ENCODE assay signal across 29 cellular contexts in genomic region chr7:116261904-116262303, GRCh38. TPM values are rescaled to one million over a fixed set of nuclear protein-coding genes. Genes with fewer than 3 reads are reported as not detected.
DNase-seq lines count a peak whose midpoint lies in the region; ATAC-seq, FAIRE-seq and TF ChIP-seq lines count a peak whose summit lies in the region.
"Had no signal": no experiment of that assay in that cellular context is flagged by ENCODE, and none has a peak within 500 bp of the region (broad histone marks: within the 10 kb centered on the region; RNA-seq: fewer than 3 reads in every experiment).

No MANE protein-coding gene starts in this region.

- no peaks in the 10 kb centered on the region for H3K9me3 ChIP-seq in astrocyte (ENCODE audit: insufficient read depth, low read depth, low read length)
- H3K9me3 ChIP-seq: BE2C, heart left ventricle, right atrium auricular region, SK-N-SH, upper lobe of right lung had no signal

- peaks cover 26% of the 10 kb centered on the region for H3K27me3 Mint-ChIP-seq in activated naive CD4-positive, alpha-beta T cell treated with anti-CD3 and anti-CD28 coated beads, Interleukin-2, amount 10 ng/mL, durations not matched to agents 7 days and 5 days
- no peaks in the 10 kb centered on the region for H3K27me3 Mint-ChIP-seq in astrocyte (ENCODE audit: low read depth, unreplicated experiment)
- H3K27me3 Mint-ChIP-seq in HFFc6 (ENCODE audit: insufficient read depth), result no peaks in the 10 kb centered on the region

- no peaks in the 10 kb centered on the region for H3K9me3 Mint-ChIP-seq in activated naive CD4-positive, alpha-beta T cell treated with anti-CD3 and anti-CD28 coated beads, Interleukin-2, amount 50 U/mL, for 72 hours
- no peaks in the 10 kb centered on the region for H3K9me3 Mint-ChIP-seq in activated naive CD4-positive, alpha-beta T cell treated with anti-CD3 and anti-CD28 coated beads, Interleukin-2, amount 10 ng/mL, durations not matched to agents 7 days and 5 days
- H3K9me3 Mint-ChIP-seq in astrocyte (ENCODE audit: unreplicated experiment), result no peaks in the 10 kb centered on the region
- no peaks in the 10 kb centered on the region for H3K9me3 Mint-ChIP-seq in stimulated activated effector memory CD8-positive, alpha-beta T cell treated with anti-CD3 and anti-CD28 coated beads, Interleukin-12 subunit alpha, Interleukin-12 subunit beta, amount 100 ng/mL, for 72 hours
- no peaks in the 10 kb centered on the region for H3K9me3 Mint-ChIP-seq in HFFc6
- H3K9me3 Mint-ChIP-seq: activated naive CD4-positive, alpha-beta T cell treated with anti-CD3 and anti-CD28 coated beads for 36 hours; T-helper 1 cell treated with Interleukin-12 subunit alpha and Interleukin-12 subunit beta and Interleukin-4 antibody, amounts not matched to agents 30 μg/mL and 1 μg/mL, for 36 hours had no signal

- H3K36me3 Mint-ChIP-seq in activated naive CD4-positive, alpha-beta T cell treated with anti-CD3 and anti-CD28 coated beads, Interleukin-2, amount 50 U/mL, for 72 hours, result no peaks in the 10 kb centered on the region
- H3K36me3 Mint-ChIP-seq in activated naive CD4-positive, alpha-beta T cell treated with anti-CD3 and anti-CD28 coated beads, Interleukin-2, amount 10 ng/mL, durations not matched to agents 7 days and 5 days, result peaks cover 20% of the 10 kb centered on the region
- peaks cover 7% of the 10 kb centered on the region for H3K36me3 Mint-ChIP-seq in astrocyte (ENCODE audit: low read depth, unreplicated experiment)
- peaks cover 26% of the 10 kb centered on the region for H3K36me3 Mint-ChIP-seq in stimulated activated effector memory CD8-positive, alpha-beta T cell treated with anti-CD3 and anti-CD28 coated beads, Interleukin-12 subunit alpha, Interleukin-12 subunit beta, amount 100 ng/mL, for 72 hours
- peaks cover 20% of the 10 kb centered on the region; the same call in 1 of the 2 replicates for H3K36me3 Mint-ChIP-seq in HFFc6 (ENCODE audit: low read depth)

- no peak overlapping the region for H3K9ac ChIP-seq in astrocyte (ENCODE audit: low read length)
- H3K9ac ChIP-seq: KMS-11, SK-N-SH had no signal

- TF ChIP-seq CTCF in astrocyte (IDR thresholded peaks at IDR 0.05; ENCODE audit: insufficient read depth, low read depth, low read length) (no peak), HFFc6 (IDR thresholded peaks at IDR 0.05) (no peak)

- peaks cover 2% of the 10 kb centered on the region for H3K4me1 Mint-ChIP-seq in activated naive CD4-positive, alpha-beta T cell treated with anti-CD3 and anti-CD28 coated beads, Interleukin-2, amount 10 ng/mL, durations not matched to agents 7 days and 5 days
- H3K4me1 Mint-ChIP-seq in astrocyte (ENCODE audit: low read depth, unreplicated experiment) (peaks cover 30% of the 10 kb centered on the region), HFFc6 (ENCODE audit: low read depth) (peaks cover 87% of the 10 kb centered on the region)
- peaks cover 6% of the 10 kb centered on the region for H3K4me1 Mint-ChIP-seq in stimulated activated effector memory CD8-positive, alpha-beta T cell treated with anti-CD3 and anti-CD28 coated beads, Interleukin-12 subunit alpha, Interleukin-12 subunit beta, amount 100 ng/mL, for 72 hours

- no peak for DNase-seq in activated naive CD4-positive, alpha-beta T cell treated with anti-CD3 and anti-CD28 coated beads, Interleukin-2, amount 50 U/mL, for 72 hours (ENCODE audit: low spot score in 2 of 2)
- no peak for DNase-seq in activated naive CD4-positive, alpha-beta T cell treated with anti-CD3 and anti-CD28 coated beads, Interleukin-2, amount 10 ng/mL, durations not matched to agents 7 days and 5 days
- DNase-seq in astrocyte (ENCODE audit: low read depth) (no peak), NCI-H2107 (lab: John Stamatoyannopoulos, UW) (no peak), HFFc6 (no peak), GM03348 (ENCODE audit: low spot score) (no peak)
- no peak for DNase-seq in stimulated activated effector memory CD8-positive, alpha-beta T cell treated with anti-CD3 and anti-CD28 coated beads, Interleukin-12 subunit alpha, Interleukin-12 subunit beta, amount 100 ng/mL, for 72 hours (ENCODE audit: low spot score in 2 of 2)
- DNase-seq: ACHN; activated CD4-positive, alpha-beta T cell treated with anti-CD3 and anti-CD28 coated beads for 48 hours; activated naive CD4-positive, alpha-beta T cell treated with anti-CD3 and anti-CD28 coated beads for 36 hours; activated T-cell treated with anti-CD3 and anti-CD28 coated beads, Interleukin-2, amount 50 U/mL, for 1 hour; BE2C; effector memory CD4-positive, alpha-beta T cell; NCI-H1436; NCI-H82; SK-N-SH; stimulated activated CD4-positive, alpha-beta T cell treated with anti-CD3 and anti-CD28 coated beads, Interleukin-2, amount 100 ng/mL, for 24 hours; upper lobe of right lung had no signal

- peak; percentile 54 to 77 for ATAC-seq in activated naive CD4-positive, alpha-beta T cell treated with anti-CD3 and anti-CD28 coated beads, Interleukin-2, amount 50 U/mL, for 72 hours
- peak; percentile 39 for ATAC-seq in HG02884 (IDR thresholded peaks at IDR 0.05; ENCODE audit: unreplicated experiment)
- ATAC-seq in stimulated activated effector memory CD8-positive, alpha-beta T cell treated with anti-CD3 and anti-CD28 coated beads, Interleukin-12 subunit alpha, Interleukin-12 subunit beta, amount 100 ng/mL, for 72 hours, result peak; percentile 86
- ATAC-seq: heart left ventricle, upper lobe of right lung had no signal

- H3K4me3 ChIP-seq in astrocyte (ENCODE audit: insufficient read depth, low read depth, low read length), result no peak overlapping the region
- H3K4me3 ChIP-seq: cardiac muscle cell, coronary artery, heart left ventricle, right atrium auricular region, upper lobe of right lung had no signal

- H3K27ac ChIP-seq in astrocyte (ENCODE audit: low read depth, low read length), result no peak overlapping the region
- H3K27ac ChIP-seq: cardiac muscle cell, coronary artery, heart left ventricle, KMS-11, right atrium auricular region, upper lobe of right lung had no signal

- H3K27ac Mint-ChIP-seq in activated naive CD4-positive, alpha-beta T cell treated with anti-CD3 and anti-CD28 coated beads, Interleukin-2, amount 50 U/mL, for 72 hours, result no peak overlapping the region
- no peak overlapping the region for H3K27ac Mint-ChIP-seq in activated naive CD4-positive, alpha-beta T cell treated with anti-CD3 and anti-CD28 coated beads, Interleukin-2, amount 10 ng/mL, durations not matched to agents 7 days and 5 days
- peak overlapping the region; percentile 16 for H3K27ac Mint-ChIP-seq in astrocyte (ENCODE audit: unreplicated experiment)
- H3K27ac Mint-ChIP-seq in stimulated activated effector memory CD8-positive, alpha-beta T cell treated with anti-CD3 and anti-CD28 coated beads, Interleukin-12 subunit alpha, Interleukin-12 subunit beta, amount 100 ng/mL, for 72 hours, result peak overlapping the region; percentile 43
- no peak overlapping the region; the same call in 1 of the 2 replicates for H3K27ac Mint-ChIP-seq in HFFc6
- H3K27ac Mint-ChIP-seq: activated naive CD4-positive, alpha-beta T cell treated with anti-CD3 and anti-CD28 coated beads for 36 hours; T-helper 1 cell treated with Interleukin-12 subunit alpha and Interleukin-12 subunit beta and Interleukin-4 antibody, amounts not matched to agents 30 μg/mL and 1 μg/mL, for 36 hours had no signal

- H2AFZ ChIP-seq in astrocyte (ENCODE audit: low read depth, low read length), result no peak overlapping the region

- H3K79me2 ChIP-seq in astrocyte (ENCODE audit: insufficient read depth, low read length), result peaks cover 2% of the 10 kb centered on the region

- FAIRE-seq in astrocyte (lab: Jason Lieb, UNC), result no peak
- FAIRE-seq: G401.6, H1, HTR-8/SVneo had no signal

- H3K27me3 ChIP-seq in astrocyte (ENCODE audit: insufficient read depth, low read length), result no peaks in the 10 kb centered on the region
- H3K27me3 ChIP-seq: BE2C, cardiac muscle cell, heart left ventricle, right atrium auricular region, upper lobe of right lung had no signal

- no peaks in the 10 kb centered on the region for H4K20me1 ChIP-seq in astrocyte (ENCODE audit: insufficient read depth, low read length)

- H3K4me3 Mint-ChIP-seq in activated naive CD4-positive, alpha-beta T cell treated with anti-CD3 and anti-CD28 coated beads, Interleukin-2, amount 10 ng/mL, durations not matched to agents 7 days and 5 days, result no peak overlapping the region
- H3K4me3 Mint-ChIP-seq in astrocyte (ENCODE audit: unreplicated experiment), result no peak overlapping the region
- H3K4me3 Mint-ChIP-seq in stimulated activated effector memory CD8-positive, alpha-beta T cell treated with anti-CD3 and anti-CD28 coated beads, Interleukin-12 subunit alpha, Interleukin-12 subunit beta, amount 100 ng/mL, for 72 hours, result no peak overlapping the region
- H3K4me3 Mint-ChIP-seq in HFFc6, result no peak overlapping the region
- H3K4me3 Mint-ChIP-seq: activated naive CD4-positive, alpha-beta T cell treated with anti-CD3 and anti-CD28 coated beads for 36 hours; T-helper 1 cell treated with Interleukin-12 subunit alpha and Interleukin-12 subunit beta and Interleukin-4 antibody, amounts not matched to agents 30 μg/mL and 1 μg/mL, for 36 hours had no signal

- peaks cover 9% of the 10 kb centered on the region for H3K36me3 ChIP-seq in astrocyte (ENCODE audit: insufficient read depth, low read length)
- H3K36me3 ChIP-seq: BE2C, cardiac muscle cell, upper lobe of right lung had no signal

- H3K4me1 ChIP-seq in astrocyte (ENCODE audit: insufficient read depth, low read length), result peaks cover 22% of the 10 kb centered on the region
- H3K4me1 ChIP-seq: BE2C, upper lobe of right lung had no signal

- CTCF ChIA-PET in activated naive CD4-positive, alpha-beta T cell treated with anti-CD3 and anti-CD28 coated beads, Interleukin-2, amount 10 ng/mL, durations not matched to agents 7 days and 5 days (lab: Charles Lee), result interaction anchor here (0.7 kb wide), 1 partner anchor 82 kb away, joined by 3 read pairs; no protein-coding TSS in a partner anchor

- no peak overlapping the region for H3K4me2 ChIP-seq in astrocyte (ENCODE audit: low read length)
- H3K4me2 ChIP-seq: KMS-11, SK-N-SH had no signal

RNA-seq across cellular contexts. Expression of gene TES, which starts 51.6 kb away (rescaled TPM):
- total RNA-seq in activated naive CD4-positive, alpha-beta T cell treated with anti-CD3 and anti-CD28 coated beads, Interleukin-2, amount 50 U/mL, for 72 hours, result 10 to 100 TPM; 45.8 to 79.2 TPM
- total RNA-seq in astrocyte, result 179 and 184 TPM in 2 replicates
- 10 to 100 TPM; 10.4 to 29.3 (median 22.4) TPM for total RNA-seq in HFFc6 (2021; fragmentation: NEBNext Ultra II Directional; extraction: Animal tissue kit (Norgen Biotek cat#: 25700))
- total RNA-seq: OCI-LY7 had no signal

Comparison
In these comparisons a context has a peak if more than half of its experiments do, and no peak if none do; other contexts are left out.
1. H3K27ac Mint-ChIP-seq: peak in astrocyte (single experiment) and stimulated activated effector memory CD8-positive, alpha-beta T cell treated with anti-CD3 and anti-CD28 coated beads, Interleukin-12 subunit alpha, Interleukin-12 subunit beta, amount 100 ng/mL, for 72 hours (single experiment); none in activated naive CD4-positive, alpha-beta T cell treated with anti-CD3 and anti-CD28 coated beads, Interleukin-2, amount 50 U/mL, for 72 hours (0 of 2), activated naive CD4-positive, alpha-beta T cell treated with anti-CD3 and anti-CD28 coated beads, Interleukin-2, amount 10 ng/mL, durations not matched to agents 7 days and 5 days (single experiment) and HFFc6 (single experiment).
2. Peak in every context shown above with its lines, with median percentiles within 50 percentile points of each other: ATAC-seq.